ENCODE assay signal across 2 cellular contexts in genomic region chr6:103983860-103984259, GRCh38.
TF ChIP-seq lines count a peak whose summit lies in the region.

No MANE protein-coding gene starts in this region.

TF ChIP-seq in SK-N-SH, 30 proteins besides CTCF, POLR2A, EP300 and RAD21 (continued from another document):
- TF ChIP-seq ZBTB33 (IDR thresholded peaks at IDR 0.05; ENCODE audit: borderline replicate concordance, low read depth) (no peak), GATA2 (CRISPR knock-in tag; IDR thresholded peaks at IDR 0.05) (0 out of 2 replicates have a peak, but pooled peaks have one; percentile 1)

TF ChIP-seq in SK-N-SH treated with all-trans-retinoic acid at 6 μM for 48 hours, 23 proteins besides CTCF, POLR2A, EP300 and RAD21 (continued from another document):
- TF ChIP-seq TSHZ2 (CRISPR knock-in tag; IDR thresholded peaks at IDR 0.05): no peak
- TF ChIP-seq ZNF8 (CRISPR knock-in tag; IDR thresholded peaks at IDR 0.05): no peak
- no peak for TF ChIP-seq SNAI2 (CRISPR knock-in tag; IDR thresholded peaks at IDR 0.05)
- no peak for TF ChIP-seq CSRNP3 (CRISPR knock-in tag; IDR thresholded peaks at IDR 0.05)
- TF ChIP-seq RARB (CRISPR knock-in tag; IDR thresholded peaks at IDR 0.05): no peak
- TF ChIP-seq ARNTL (CRISPR knock-in tag; IDR thresholded peaks at IDR 0.05; ENCODE audit: borderline replicate concordance, low read depth): no peak
- TF ChIP-seq ESRRG (CRISPR knock-in tag; IDR thresholded peaks at IDR 0.05): no peak
- no peak for TF ChIP-seq ZNF565 (CRISPR knock-in tag; conservative IDR thresholded peaks at IDR 0.05; ENCODE audit: low read depth)
- TF ChIP-seq ZFP3 (CRISPR knock-in tag; IDR thresholded peaks at IDR 0.05): no peak
- no peak for TF ChIP-seq GLIS3 (CRISPR knock-in tag; IDR thresholded peaks at IDR 0.05)
